In the genomic region with DNA sequence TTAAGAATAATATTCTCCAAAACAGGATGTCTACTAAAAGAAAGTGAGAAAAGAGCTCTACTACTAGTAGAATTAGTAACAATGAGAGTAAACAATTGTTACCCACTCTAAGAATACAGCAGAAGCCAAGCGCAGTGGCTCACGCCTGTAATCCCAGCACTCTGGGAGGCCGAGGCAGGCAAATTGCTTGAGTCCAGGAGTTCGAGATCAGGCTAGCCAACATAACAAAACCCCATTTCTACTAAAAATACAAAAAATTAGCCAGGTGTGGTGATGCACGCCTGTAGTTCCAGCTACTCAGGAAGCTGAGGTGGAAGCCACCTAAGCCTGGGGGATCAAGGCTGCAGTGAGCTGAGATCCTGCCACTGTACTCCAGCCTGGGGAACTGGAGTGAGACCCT, we compare ENCODE assay signal across 1 cellular context.
TF ChIP-seq lines count a peak whose summit lies in the region.

No MANE protein-coding gene starts in this region.

TF ChIP-seq in GM23338, 12 proteins besides CTCF, POLR2A, EP300 and RAD21:
- TF ChIP-seq, protein P1, sequence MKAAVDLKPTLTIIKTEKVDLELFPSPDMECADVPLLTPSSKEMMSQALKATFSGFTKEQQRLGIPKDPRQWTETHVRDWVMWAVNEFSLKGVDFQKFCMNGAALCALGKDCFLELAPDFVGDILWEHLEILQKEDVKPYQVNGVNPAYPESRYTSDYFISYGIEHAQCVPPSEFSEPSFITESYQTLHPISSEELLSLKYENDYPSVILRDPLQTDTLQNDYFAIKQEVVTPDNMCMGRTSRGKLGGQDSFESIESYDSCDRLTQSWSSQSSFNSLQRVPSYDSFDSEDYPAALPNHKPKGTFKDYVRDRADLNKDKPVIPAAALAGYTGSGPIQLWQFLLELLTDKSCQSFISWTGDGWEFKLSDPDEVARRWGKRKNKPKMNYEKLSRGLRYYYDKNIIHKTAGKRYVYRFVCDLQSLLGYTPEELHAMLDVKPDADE (IDR thresholded peaks at IDR 0.05), result no peak
- no peak for TF ChIP-seq NANOG (IDR thresholded peaks at IDR 0.05; ENCODE audit: borderline replicate concordance)
- TF ChIP-seq, protein P2, sequence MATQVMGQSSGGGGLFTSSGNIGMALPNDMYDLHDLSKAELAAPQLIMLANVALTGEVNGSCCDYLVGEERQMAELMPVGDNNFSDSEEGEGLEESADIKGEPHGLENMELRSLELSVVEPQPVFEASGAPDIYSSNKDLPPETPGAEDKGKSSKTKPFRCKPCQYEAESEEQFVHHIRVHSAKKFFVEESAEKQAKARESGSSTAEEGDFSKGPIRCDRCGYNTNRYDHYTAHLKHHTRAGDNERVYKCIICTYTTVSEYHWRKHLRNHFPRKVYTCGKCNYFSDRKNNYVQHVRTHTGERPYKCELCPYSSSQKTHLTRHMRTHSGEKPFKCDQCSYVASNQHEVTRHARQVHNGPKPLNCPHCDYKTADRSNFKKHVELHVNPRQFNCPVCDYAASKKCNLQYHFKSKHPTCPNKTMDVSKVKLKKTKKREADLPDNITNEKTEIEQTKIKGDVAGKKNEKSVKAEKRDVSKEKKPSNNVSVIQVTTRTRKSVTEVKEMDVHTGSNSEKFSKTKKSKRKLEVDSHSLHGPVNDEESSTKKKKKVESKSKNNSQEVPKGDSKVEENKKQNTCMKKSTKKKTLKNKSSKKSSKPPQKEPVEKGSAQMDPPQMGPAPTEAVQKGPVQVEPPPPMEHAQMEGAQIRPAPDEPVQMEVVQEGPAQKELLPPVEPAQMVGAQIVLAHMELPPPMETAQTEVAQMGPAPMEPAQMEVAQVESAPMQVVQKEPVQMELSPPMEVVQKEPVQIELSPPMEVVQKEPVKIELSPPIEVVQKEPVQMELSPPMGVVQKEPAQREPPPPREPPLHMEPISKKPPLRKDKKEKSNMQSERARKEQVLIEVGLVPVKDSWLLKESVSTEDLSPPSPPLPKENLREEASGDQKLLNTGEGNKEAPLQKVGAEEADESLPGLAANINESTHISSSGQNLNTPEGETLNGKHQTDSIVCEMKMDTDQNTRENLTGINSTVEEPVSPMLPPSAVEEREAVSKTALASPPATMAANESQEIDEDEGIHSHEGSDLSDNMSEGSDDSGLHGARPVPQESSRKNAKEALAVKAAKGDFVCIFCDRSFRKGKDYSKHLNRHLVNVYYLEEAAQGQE (IDR thresholded peaks at IDR 0.05; ENCODE audit: unreplicated experiment), result no peak
- no peak for TF ChIP-seq ZNF114 (CRISPR knock-in tag; IDR thresholded peaks at IDR 0.05)
- TF ChIP-seq STAT1 (IDR thresholded peaks at IDR 0.05; ENCODE audit: unreplicated experiment), result no peak
- TF ChIP-seq EZH2phosphoT487 (IDR thresholded peaks at IDR 0.05; ENCODE audit: unreplicated experiment), result no peak
- TF ChIP-seq ZNF331 (CRISPR knock-in tag; IDR thresholded peaks at IDR 0.05; ENCODE audit: low read depth), result no peak
- TF ChIP-seq CREB1 (CRISPR knock-in tag; IDR thresholded peaks at IDR 0.05; ENCODE audit: low read depth), result no peak
- TF ChIP-seq EZH2 (IDR thresholded peaks at IDR 0.05; ENCODE audit: low read depth, unreplicated experiment), result no peak
- TF ChIP-seq, protein P3, sequence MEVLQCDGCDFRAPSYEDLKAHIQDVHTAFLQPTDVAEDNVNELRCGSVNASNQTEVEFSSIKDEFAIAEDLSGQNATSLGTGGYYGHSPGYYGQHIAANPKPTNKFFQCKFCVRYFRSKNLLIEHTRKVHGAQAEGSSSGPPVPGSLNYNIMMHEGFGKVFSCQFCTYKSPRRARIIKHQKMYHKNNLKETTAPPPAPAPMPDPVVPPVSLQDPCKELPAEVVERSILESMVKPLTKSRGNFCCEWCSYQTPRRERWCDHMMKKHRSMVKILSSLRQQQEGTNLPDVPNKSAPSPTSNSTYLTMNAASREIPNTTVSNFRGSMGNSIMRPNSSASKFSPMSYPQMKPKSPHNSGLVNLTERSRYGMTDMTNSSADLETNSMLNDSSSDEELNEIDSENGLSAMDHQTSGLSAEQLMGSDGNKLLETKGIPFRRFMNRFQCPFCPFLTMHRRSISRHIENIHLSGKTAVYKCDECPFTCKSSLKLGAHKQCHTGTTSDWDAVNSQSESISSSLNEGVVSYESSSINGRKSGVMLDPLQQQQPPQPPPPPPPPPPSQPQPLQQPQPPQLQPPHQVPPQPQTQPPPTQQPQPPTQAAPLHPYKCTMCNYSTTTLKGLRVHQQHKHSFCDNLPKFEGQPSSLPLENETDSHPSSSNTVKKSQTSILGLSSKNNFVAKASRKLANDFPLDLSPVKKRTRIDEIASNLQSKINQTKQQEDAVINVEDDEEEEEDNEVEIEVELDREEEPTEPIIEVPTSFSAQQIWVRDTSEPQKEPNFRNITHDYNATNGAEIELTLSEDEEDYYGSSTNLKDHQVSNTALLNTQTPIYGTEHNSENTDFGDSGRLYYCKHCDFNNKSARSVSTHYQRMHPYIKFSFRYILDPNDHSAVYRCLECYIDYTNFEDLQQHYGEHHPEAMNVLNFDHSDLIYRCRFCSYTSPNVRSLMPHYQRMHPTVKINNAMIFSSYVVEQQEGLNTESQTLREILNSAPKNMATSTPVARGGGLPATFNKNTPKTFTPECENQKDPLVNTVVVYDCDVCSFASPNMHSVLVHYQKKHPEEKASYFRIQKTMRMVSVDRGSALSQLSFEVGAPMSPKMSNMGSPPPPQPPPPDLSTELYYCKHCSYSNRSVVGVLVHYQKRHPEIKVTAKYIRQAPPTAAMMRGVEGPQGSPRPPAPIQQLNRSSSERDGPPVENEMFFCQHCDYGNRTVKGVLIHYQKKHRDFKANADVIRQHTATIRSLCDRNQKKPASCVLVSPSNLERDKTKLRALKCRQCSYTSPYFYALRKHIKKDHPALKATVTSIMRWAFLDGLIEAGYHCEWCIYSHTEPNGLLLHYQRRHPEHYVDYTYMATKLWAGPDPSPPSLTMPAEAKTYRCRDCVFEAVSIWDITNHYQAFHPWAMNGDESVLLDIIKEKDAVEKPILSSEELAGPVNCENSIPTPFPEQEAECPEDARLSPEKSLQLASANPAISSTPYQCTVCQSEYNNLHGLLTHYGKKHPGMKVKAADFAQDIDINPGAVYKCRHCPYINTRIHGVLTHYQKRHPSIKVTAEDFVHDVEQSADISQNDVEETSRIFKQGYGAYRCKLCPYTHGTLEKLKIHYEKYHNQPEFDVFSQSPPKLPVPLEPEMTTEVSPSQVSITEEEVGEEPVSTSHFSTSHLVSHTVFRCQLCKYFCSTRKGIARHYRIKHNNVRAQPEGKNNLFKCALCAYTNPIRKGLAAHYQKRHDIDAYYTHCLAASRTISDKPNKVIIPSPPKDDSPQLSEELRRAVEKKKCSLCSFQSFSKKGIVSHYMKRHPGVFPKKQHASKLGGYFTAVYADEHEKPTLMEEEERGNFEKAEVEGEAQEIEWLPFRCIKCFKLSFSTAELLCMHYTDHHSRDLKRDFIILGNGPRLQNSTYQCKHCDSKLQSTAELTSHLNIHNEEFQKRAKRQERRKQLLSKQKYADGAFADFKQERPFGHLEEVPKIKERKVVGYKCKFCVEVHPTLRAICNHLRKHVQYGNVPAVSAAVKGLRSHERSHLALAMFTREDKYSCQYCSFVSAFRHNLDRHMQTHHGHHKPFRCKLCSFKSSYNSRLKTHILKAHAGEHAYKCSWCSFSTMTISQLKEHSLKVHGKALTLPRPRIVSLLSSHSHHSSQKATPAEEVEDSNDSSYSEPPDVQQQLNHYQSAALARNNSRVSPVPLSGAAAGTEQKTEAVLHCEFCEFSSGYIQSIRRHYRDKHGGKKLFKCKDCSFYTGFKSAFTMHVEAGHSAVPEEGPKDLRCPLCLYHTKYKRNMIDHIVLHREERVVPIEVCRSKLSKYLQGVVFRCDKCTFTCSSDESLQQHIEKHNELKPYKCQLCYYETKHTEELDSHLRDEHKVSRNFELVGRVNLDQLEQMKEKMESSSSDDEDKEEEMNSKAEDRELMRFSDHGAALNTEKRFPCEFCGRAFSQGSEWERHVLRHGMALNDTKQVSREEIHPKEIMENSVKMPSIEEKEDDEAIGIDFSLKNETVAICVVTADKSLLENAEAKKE (CRISPR knock-in tag; IDR thresholded peaks at IDR 0.05), result no peak
- no peak for TF ChIP-seq POLR2AphosphoS5 (IDR thresholded peaks at IDR 0.05; ENCODE audit: low read depth)
- TF ChIP-seq JUNB (IDR thresholded peaks at IDR 0.05; ENCODE audit: unreplicated experiment), result no peak
